14 cellular contexts compared by ENCODE assay signal in genomic region chr20:57436223-57436545, GRCh38. TPM values are rescaled to one million over a fixed set of nuclear protein-coding genes. Genes with fewer than 3 reads are reported as not detected.
DNase-seq lines count a peak whose midpoint lies in the region; ATAC-seq, FAIRE-seq and TF ChIP-seq lines count a peak whose summit lies in the region.
"Had no signal": no experiment of that assay in that cellular context is flagged by ENCODE, and none has a peak within 500 bp of the region (broad histone marks: within the 10 kb centered on the region; RNA-seq: fewer than 3 reads in every experiment).

No MANE protein-coding gene starts in this region.

- no peaks in the 10 kb centered on the region for H3K36me3 ChIP-seq in mammary epithelial cell (ENCODE audit: insufficient read depth, low read length)
- H3K36me3 ChIP-seq in neutrophil, result no peaks in the 10 kb centered on the region
- H3K36me3 ChIP-seq: heart left ventricle, ovary, suprapubic skin, WERI-Rb-1 had no signal

- H3K4me1 ChIP-seq in right cardiac atrium (ENCODE audit: control insufficient read depth, insufficient read depth, low read length), result peaks cover 2% of the 10 kb centered on the region
- peaks cover 22% of the 10 kb centered on the region for H3K4me1 ChIP-seq in mammary epithelial cell (ENCODE audit: insufficient read depth, low read length)
- peaks cover 82 to 96% of the 10 kb centered on the region in 2 experiments for H3K4me1 ChIP-seq in neutrophil (ENCODE audit: control insufficient read depth in 1 of 2, insufficient read depth in 1 of 2, low read depth in 1 of 2, low read length in 1 of 2)

- CTCF ChIA-PET in mammary epithelial cell (lab: Charles Lee; ENCODE audit: low non-redundant PET), result interaction anchor here (0.6 kb wide), 1 partner anchor 86 kb away, joined by 3 read pairs; no protein-coding TSS in a partner anchor

- no peaks in the 10 kb centered on the region for H3K27me3 ChIP-seq in right cardiac atrium (ENCODE audit: control insufficient read depth, insufficient read depth)
- H3K27me3 ChIP-seq in mammary epithelial cell (ENCODE audit: insufficient read depth, low read length), result no peaks in the 10 kb centered on the region
- H3K27me3 ChIP-seq in neutrophil, result no peaks in the 10 kb centered on the region
- H3K27me3 ChIP-seq: heart left ventricle, ovary, suprapubic skin had no signal

- FAIRE-seq in GM12892 (lab: Jason Lieb, UNC), result no peak
- FAIRE-seq: GM18507 had no signal

- H3K27ac ChIP-seq in right cardiac atrium (ENCODE audit: low read length) (peak overlapping the region; percentile 16), mammary epithelial cell (ENCODE audit: insufficient read depth, low read depth, low read length) (no peak overlapping the region), neutrophil (peak overlapping the region; percentile 74)
- H3K27ac ChIP-seq: ovary, suprapubic skin, WERI-Rb-1 had no signal

- TF ChIP-seq POLR2A in GM12892 (IDR thresholded peaks at IDR 0.05; ENCODE audit: low read depth, low read length), result no peak

- H2AFZ ChIP-seq in mammary epithelial cell (ENCODE audit: low read depth, low read length), result no peak overlapping the region

- in situ Hi-C loops in mammary epithelial cell (cut with MboI; ENCODE audit: low sequenced_read_pairs in 2 of 2), result no loop called here

- H3K9me3 ChIP-seq in right cardiac atrium (ENCODE audit: control insufficient read depth, low read length) (no peaks in the 10 kb centered on the region), mammary epithelial cell (replicated peaks; ENCODE audit: insufficient read depth, low read length) (no peaks in the 10 kb centered on the region), neutrophil (no peaks in the 10 kb centered on the region)
- H3K9me3 ChIP-seq: ovary, suprapubic skin had no signal

- WGBS in right cardiac atrium, result 87% methylated on average over 6 of the region's 6 CpGs
- WGBS in mammary epithelial cell (ENCODE audit: low coverage, missing lambda C conversion rate), result 75% methylated on average over 4 of the region's 6 CpGs

- no peaks in the 10 kb centered on the region for H3K79me2 ChIP-seq in mammary epithelial cell (ENCODE audit: insufficient read depth, low read length)

- no peaks in the 10 kb centered on the region for H4K20me1 ChIP-seq in mammary epithelial cell (ENCODE audit: insufficient read depth, low read length)

- intact Hi-C loops in right cardiac atrium (cut with DNase I), result no loop called here
- intact Hi-C loops in left cardiac atrium (cut with DNase I), result loop anchor here (5.0 kb wide), 1 partner anchor 39 kb away; no protein-coding TSS in a partner anchor
- intact Hi-C loops in mammary epithelial cell (cut with micrococcal nuclease), result no loop called here

- no peak overlapping the region for H3K4me3 ChIP-seq in right cardiac atrium (ENCODE audit: low read length)
- no peak overlapping the region for H3K4me3 ChIP-seq in mammary epithelial cell (replicated peaks in 1 of 3; ENCODE audit: insufficient read depth in 1 of 3, low read depth in 2 of 3, low read length in 3 of 3)
- peak overlapping the region in 1 of 2 experiments; percentile 54 for H3K4me3 ChIP-seq in neutrophil (ENCODE audit: low read depth in 1 of 2, low read length in 1 of 2)
- H3K4me3 ChIP-seq: heart left ventricle, ovary, suprapubic skin had no signal

- ATAC-seq in right cardiac atrium (no peak), left cardiac atrium (no peak)

- H3K4me2 ChIP-seq in mammary epithelial cell (ENCODE audit: insufficient read depth, low read depth, low read length), result peak overlapping the region; percentile 53

- peak in 1 of 3 donors; percentile 7 for DNase-seq in right cardiac atrium
- no peak for DNase-seq in left cardiac atrium
- DNase-seq in mammary epithelial cell, result no peak
- DNase-seq in T-helper 1 cell, result no peak
- no peak for DNase-seq in NCI-H1694 treated with DMSO at 0.1 percent for 48 hours (lab: John Stamatoyannopoulos, UW)
- DNase-seq in GM12892 (ENCODE audit: insufficient read length), result no peak
- no peak for DNase-seq in NCI-H146 (lab: John Stamatoyannopoulos, UW)
- DNase-seq: activated T-cell treated with anti-CD3 and anti-CD28 coated beads for 4 hours, ovary had no signal

- dilution Hi-C loops in mammary epithelial cell (cut with HindIII; ENCODE audit: low sequenced_read_pairs), result no loop called here

- BruUV-seq in mammary epithelial cell (replicated peaks; lab: Mats Ljungman, UMichigan), result no TSS peak

- H3K9ac ChIP-seq in mammary epithelial cell (ENCODE audit: insufficient read depth, low read length), result no peak overlapping the region

- TF ChIP-seq CTCF in mammary epithelial cell (conservative IDR thresholded peaks at IDR 0.05 in 1 of 2, IDR thresholded peaks at IDR 0.05 in 1 of 2; ENCODE audit: extremely low read depth in 1 of 2, insufficient read depth in 1 of 2, low read depth in 1 of 2, low read length in 2 of 2) (no peak), neutrophil (IDR thresholded peaks at IDR 0.05) (no peak)

RNA-seq across cellular contexts. Expression of gene RBM38, which starts 45.0 kb away (rescaled TPM):
- total RNA-seq in right cardiac atrium (100 to 1,000 TPM in 1 of 4 donors, 10 to 100 TPM in 3; 82.6 to 143 (median 94.4) TPM), left cardiac atrium (100 to 1,000 TPM in 1 of 2 donors, 10 to 100 TPM in 1; 78.6 to 101 TPM), mammary epithelial cell (10 to 100 TPM; 16.2 to 21.2 TPM)
- polyA plus RNA-seq in right cardiac atrium (182 TPM), mammary epithelial cell (15.4 TPM)
- polyA minus RNA-seq in mammary epithelial cell, result 5.9 TPM
- 24.2 TPM for polyA plus RNA-seq in GM12892 (2012; ENCODE audit: missing spikeins)

Comparison
In these comparisons a context has a peak if more than half of its experiments do, and no peak if none do; other contexts are left out.
1. intact Hi-C loops: an anchor here in left cardiac atrium (5.0 kb wide); none called in right cardiac atrium and mammary epithelial cell.